1 cellular context compared by ENCODE assay signal in the genomic region with DNA sequence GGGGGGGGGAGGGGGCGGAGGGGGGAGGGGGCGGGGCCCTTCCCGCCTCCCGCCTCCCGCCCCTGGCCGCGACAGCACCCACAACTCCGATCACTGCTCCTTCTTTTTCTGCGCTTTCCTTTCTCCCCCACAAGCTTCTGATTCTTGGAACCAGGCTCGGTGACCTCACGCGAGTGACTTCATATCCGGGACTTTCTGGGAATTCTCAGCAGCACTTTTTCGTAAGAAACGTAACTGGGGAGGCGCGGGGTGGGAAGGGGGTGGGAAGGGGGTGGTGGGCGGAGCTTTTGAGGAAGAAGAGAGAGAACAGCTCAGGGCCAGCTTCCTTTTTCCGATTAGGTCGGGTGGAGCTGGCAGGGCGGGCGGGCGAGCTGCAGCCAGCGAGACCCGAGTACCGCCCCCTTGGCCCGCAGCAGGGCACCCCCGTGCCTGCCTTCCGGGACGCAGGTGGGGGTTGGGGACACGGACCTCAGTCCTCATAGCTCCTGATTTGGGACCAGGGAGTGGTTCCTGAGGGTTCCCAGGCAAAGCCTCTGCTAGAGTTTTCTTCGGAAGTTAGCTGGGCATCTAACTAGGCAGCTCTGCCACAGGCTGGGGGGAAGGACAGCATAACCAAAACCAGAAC.
TF ChIP-seq lines count a peak whose summit lies in the region.

No MANE protein-coding gene starts in this region.

TF ChIP-seq in K562, 482 proteins besides CTCF, POLR2A, EP300 and RAD21 (continued from another document and continues in another):
- TF ChIP-seq RCOR1 (IDR thresholded peaks at IDR 0.05; ENCODE audit: borderline replicate concordance in 1 of 2, low read depth in 2 of 2, low read length in 2 of 2) (peak in 1 of 2 experiments; percentile 72; a peak in 2 of 4 replicates), POLR2B (IDR thresholded peaks at IDR 0.05; ENCODE audit: low read depth, partially characterized antibody) (peak; percentile 71), RBBP5 (IDR thresholded peaks at IDR 0.05; ENCODE audit: borderline replicate concordance, insufficient read depth, low read length, poor library complexity, severe bottlenecking) (peak; percentile 45), STAT5A (IDR thresholded peaks at IDR 0.05; ENCODE audit: borderline replicate concordance, low read length) (peak; percentile 73), STAT5B (CRISPR knock-in tag; IDR thresholded peaks at IDR 0.05) (no peak), CXXC5 (CRISPR knock-in tag; IDR thresholded peaks at IDR 0.05) (peak; percentile 62), RBFOX2 (IDR thresholded peaks at IDR 0.05; ENCODE audit: low read depth, low read length) (peak; percentile 91), CTBP1 (IDR thresholded peaks at IDR 0.05; ENCODE audit: borderline replicate concordance) (peak; percentile 21; the same call in 1 of the 2 replicates), CEBPG (CRISPR knock-in tag; IDR thresholded peaks at IDR 0.05) (no peak), CEBPG (tag; conservative IDR thresholded peaks at IDR 0.05 in 1 of 2, IDR thresholded peaks at IDR 0.05 in 1 of 2) (0 out of 4 replicates have a peak, but pooled peaks of 1 of the 2 experiments have one; percentile 26), DDX20 (tag; IDR thresholded peaks at IDR 0.05; ENCODE audit: low read depth) (no peak), ZFP30 (CRISPR knock-in tag; IDR thresholded peaks at IDR 0.05; ENCODE audit: borderline replicate concordance) (no peak), NFATC3 (IDR thresholded peaks at IDR 0.05) (no peak), PHB2 (IDR thresholded peaks at IDR 0.05; ENCODE audit: low read depth) (no peak), MAZ (CRISPR knock-in tag; conservative IDR thresholded peaks at IDR 0.05 in 1 of 2, IDR thresholded peaks at IDR 0.05 in 1 of 2) (peak; percentile 52 to 55), ARNT (IDR thresholded peaks at IDR 0.05) (no peak), PML (IDR thresholded peaks at IDR 0.05; ENCODE audit: low read length) (peak; percentile 36; the same call in 1 of the 2 replicates), KDM4B (IDR thresholded peaks at IDR 0.05; ENCODE audit: borderline replicate concordance in 2 of 2, low read depth in 1 of 2) (peak in 1 of 2 experiments; percentile 33; a peak in 1 of 4 replicates), ERF (CRISPR knock-in tag; IDR thresholded peaks at IDR 0.05) (0 out of 2 replicates have a peak, but pooled peaks have one; percentile 59), EP400 (IDR thresholded peaks at IDR 0.05) (peak; percentile 28; the same call in 1 of the 2 replicates), GATAD2B (IDR thresholded peaks at IDR 0.05; ENCODE audit: borderline replicate concordance) (peak; percentile 56; the same call in 1 of the 2 replicates), NEUROD1 (IDR thresholded peaks at IDR 0.05; ENCODE audit: borderline replicate concordance, low read depth, low read length, partially characterized antibody) (peak; percentile 21), RFX1 (IDR thresholded peaks at IDR 0.05) (no peak), GATAD2A (IDR thresholded peaks at IDR 0.05) (peak; percentile 83; the same call in 1 of the 2 replicates), TAF1 (IDR thresholded peaks at IDR 0.05; ENCODE audit: control insufficient read depth, extremely low read depth, insufficient read depth, low read length, severe bottlenecking) (peak; percentile 64), SUPT5H (IDR thresholded peaks at IDR 0.05) (peak; percentile 68), RBM14 (IDR thresholded peaks at IDR 0.05; ENCODE audit: borderline replicate concordance, insufficient read depth, low read depth, low read length) (no peak), TEAD1 (CRISPR knock-in tag; IDR thresholded peaks at IDR 0.05) (0 out of 4 replicates have a peak, but pooled peaks of 1 of the 2 experiments have one; percentile 17), KDM1A (IDR thresholded peaks at IDR 0.05) (0 out of 4 replicates have a peak, but pooled peaks of 1 of the 2 experiments have one; percentile 27), CHD4 (IDR thresholded peaks at IDR 0.05; ENCODE audit: insufficient read depth, insufficient replicate concordance, low read depth, low read length, poor library complexity, severe bottlenecking) (no peak), JUN (IDR thresholded peaks at IDR 0.05; ENCODE audit: borderline replicate concordance, low read depth, low read length) (peak; percentile 94), JUN (CRISPR knock-in tag; IDR thresholded peaks at IDR 0.05; ENCODE audit: borderline replicate concordance) (no peak), MYC (IDR thresholded peaks at IDR 0.05; ENCODE audit: low read depth, low read length) (peak; percentile 28; the same call in 1 of the 2 replicates), MYC (CRISPR knock-in tag; IDR thresholded peaks at IDR 0.05; ENCODE audit: borderline replicate concordance, low read depth) (no peak), POLR2AphosphoS2 (IDR thresholded peaks at IDR 0.05; ENCODE audit: low read length) (peak; percentile 45; the same call in 1 of the 2 replicates), ZNF175 (CRISPR knock-in tag; IDR thresholded peaks at IDR 0.05; ENCODE audit: low read depth) (peak; percentile 74; the same call in 1 of the 2 replicates), BACH1 (tag; IDR thresholded peaks at IDR 0.05) (peak; percentile 56; the same call in 1 of the 2 replicates), ZBTB17 (CRISPR knock-in tag; IDR thresholded peaks at IDR 0.05) (0 out of 2 replicates have a peak, but pooled peaks have one; percentile 37), SMARCC2 (IDR thresholded peaks at IDR 0.05; ENCODE audit: low read depth) (no peak), MYNN (IDR thresholded peaks at IDR 0.05) (peak; percentile 73; the same call in 1 of the 2 replicates), MYNN (CRISPR knock-in tag; IDR thresholded peaks at IDR 0.05) (no peak), SIN3A (IDR thresholded peaks at IDR 0.05; ENCODE audit: borderline replicate concordance in 2 of 2, control insufficient read depth in 1 of 2, low read depth in 2 of 2, low read length in 2 of 2) (0 out of 4 replicates have a peak, but pooled peaks of 1 of the 2 experiments have one; percentile 30), ZNF311 (CRISPR knock-in tag; IDR thresholded peaks at IDR 0.05) (0 out of 2 replicates have a peak, but pooled peaks have one; percentile 41), NONO (IDR thresholded peaks at IDR 0.05; ENCODE audit: low read depth in 2 of 2, low read length in 1 of 2) (0 out of 4 replicates have a peak, but pooled peaks of 1 of the 2 experiments have one; percentile 32), SPI1 (IDR thresholded peaks at IDR 0.05; ENCODE audit: borderline replicate concordance, low read depth, low read length) (0 out of 2 replicates have a peak, but pooled peaks have one; percentile 16), ZC3H11A (IDR thresholded peaks at IDR 0.05; ENCODE audit: low read depth, low read length) (peak; percentile 47; the same call in 1 of the 2 replicates), ZSCAN29 (IDR thresholded peaks at IDR 0.05) (no peak), BHLHE40 (IDR thresholded peaks at IDR 0.05; ENCODE audit: low read length) (peak; percentile 79), ZFX (CRISPR knock-in tag; IDR thresholded peaks at IDR 0.05) (peak; percentile 47; the same call in 1 of the 2 replicates)
- TF ChIP-seq, protein P1, sequence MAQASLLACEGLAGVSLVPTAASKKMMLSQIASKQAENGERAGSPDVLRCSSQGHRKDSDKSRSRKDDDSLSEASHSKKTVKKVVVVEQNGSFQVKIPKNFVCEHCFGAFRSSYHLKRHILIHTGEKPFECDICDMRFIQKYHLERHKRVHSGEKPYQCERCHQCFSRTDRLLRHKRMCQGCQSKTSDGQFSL (CRISPR knock-in tag; IDR thresholded peaks at IDR 0.05): no peak
- TF ChIP-seq, protein P1 (tag; IDR thresholded peaks at IDR 0.05): peak in 1 of 2 experiments; percentile 88; a peak in 2 of 4 replicates
- TF ChIP-seq, protein P2, sequence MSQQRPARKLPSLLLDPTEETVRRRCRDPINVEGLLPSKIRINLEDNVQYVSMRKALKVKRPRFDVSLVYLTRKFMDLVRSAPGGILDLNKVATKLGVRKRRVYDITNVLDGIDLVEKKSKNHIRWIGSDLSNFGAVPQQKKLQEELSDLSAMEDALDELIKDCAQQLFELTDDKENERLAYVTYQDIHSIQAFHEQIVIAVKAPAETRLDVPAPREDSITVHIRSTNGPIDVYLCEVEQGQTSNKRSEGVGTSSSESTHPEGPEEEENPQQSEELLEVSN (IDR thresholded peaks at IDR 0.05; ENCODE audit: borderline replicate concordance in 1 of 2, extremely low read depth in 1 of 2, insufficient read depth in 1 of 2, insufficient read length in 1 of 2, low read depth in 1 of 2, low read length in 1 of 2, poor library complexity in 1 of 2, severe bottlenecking in 1 of 2): peak in 1 of 2 experiments; percentile 3
- TF ChIP-seq, protein P3, sequence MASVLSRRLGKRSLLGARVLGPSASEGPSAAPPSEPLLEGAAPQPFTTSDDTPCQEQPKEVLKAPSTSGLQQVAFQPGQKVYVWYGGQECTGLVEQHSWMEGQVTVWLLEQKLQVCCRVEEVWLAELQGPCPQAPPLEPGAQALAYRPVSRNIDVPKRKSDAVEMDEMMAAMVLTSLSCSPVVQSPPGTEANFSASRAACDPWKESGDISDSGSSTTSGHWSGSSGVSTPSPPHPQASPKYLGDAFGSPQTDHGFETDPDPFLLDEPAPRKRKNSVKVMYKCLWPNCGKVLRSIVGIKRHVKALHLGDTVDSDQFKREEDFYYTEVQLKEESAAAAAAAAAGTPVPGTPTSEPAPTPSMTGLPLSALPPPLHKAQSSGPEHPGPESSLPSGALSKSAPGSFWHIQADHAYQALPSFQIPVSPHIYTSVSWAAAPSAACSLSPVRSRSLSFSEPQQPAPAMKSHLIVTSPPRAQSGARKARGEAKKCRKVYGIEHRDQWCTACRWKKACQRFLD (CRISPR knock-in tag; IDR thresholded peaks at IDR 0.05): peak; percentile 68; the same call in 1 of the 2 replicates
- TF ChIP-seq, protein P4, sequence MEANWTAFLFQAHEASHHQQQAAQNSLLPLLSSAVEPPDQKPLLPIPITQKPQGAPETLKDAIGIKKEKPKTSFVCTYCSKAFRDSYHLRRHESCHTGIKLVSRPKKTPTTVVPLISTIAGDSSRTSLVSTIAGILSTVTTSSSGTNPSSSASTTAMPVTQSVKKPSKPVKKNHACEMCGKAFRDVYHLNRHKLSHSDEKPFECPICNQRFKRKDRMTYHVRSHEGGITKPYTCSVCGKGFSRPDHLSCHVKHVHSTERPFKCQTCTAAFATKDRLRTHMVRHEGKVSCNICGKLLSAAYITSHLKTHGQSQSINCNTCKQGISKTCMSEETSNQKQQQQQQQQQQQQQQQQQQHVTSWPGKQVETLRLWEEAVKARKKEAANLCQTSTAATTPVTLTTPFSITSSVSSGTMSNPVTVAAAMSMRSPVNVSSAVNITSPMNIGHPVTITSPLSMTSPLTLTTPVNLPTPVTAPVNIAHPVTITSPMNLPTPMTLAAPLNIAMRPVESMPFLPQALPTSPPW (CRISPR knock-in tag; IDR thresholded peaks at IDR 0.05): peak; percentile 99
- TF ChIP-seq, protein P5, sequence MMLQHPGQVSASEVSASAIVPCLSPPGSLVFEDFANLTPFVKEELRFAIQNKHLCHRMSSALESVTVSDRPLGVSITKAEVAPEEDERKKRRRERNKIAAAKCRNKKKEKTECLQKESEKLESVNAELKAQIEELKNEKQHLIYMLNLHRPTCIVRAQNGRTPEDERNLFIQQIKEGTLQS (IDR thresholded peaks at IDR 0.05): peak; percentile 77; the same call in 1 of the 2 replicates
- TF ChIP-seq, protein P5 (CRISPR knock-in tag; conservative IDR thresholded peaks at IDR 0.05): no peak
- TF ChIP-seq, protein P6, sequence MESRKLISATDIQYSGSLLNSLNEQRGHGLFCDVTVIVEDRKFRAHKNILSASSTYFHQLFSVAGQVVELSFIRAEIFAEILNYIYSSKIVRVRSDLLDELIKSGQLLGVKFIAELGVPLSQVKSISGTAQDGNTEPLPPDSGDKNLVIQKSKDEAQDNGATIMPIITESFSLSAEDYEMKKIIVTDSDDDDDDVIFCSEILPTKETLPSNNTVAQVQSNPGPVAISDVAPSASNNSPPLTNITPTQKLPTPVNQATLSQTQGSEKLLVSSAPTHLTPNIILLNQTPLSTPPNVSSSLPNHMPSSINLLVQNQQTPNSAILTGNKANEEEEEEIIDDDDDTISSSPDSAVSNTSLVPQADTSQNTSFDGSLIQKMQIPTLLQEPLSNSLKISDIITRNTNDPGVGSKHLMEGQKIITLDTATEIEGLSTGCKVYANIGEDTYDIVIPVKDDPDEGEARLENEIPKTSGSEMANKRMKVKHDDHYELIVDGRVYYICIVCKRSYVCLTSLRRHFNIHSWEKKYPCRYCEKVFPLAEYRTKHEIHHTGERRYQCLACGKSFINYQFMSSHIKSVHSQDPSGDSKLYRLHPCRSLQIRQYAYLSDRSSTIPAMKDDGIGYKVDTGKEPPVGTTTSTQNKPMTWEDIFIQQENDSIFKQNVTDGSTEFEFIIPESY (CRISPR knock-in tag; IDR thresholded peaks at IDR 0.05): no peak
- TF ChIP-seq, protein P7, sequence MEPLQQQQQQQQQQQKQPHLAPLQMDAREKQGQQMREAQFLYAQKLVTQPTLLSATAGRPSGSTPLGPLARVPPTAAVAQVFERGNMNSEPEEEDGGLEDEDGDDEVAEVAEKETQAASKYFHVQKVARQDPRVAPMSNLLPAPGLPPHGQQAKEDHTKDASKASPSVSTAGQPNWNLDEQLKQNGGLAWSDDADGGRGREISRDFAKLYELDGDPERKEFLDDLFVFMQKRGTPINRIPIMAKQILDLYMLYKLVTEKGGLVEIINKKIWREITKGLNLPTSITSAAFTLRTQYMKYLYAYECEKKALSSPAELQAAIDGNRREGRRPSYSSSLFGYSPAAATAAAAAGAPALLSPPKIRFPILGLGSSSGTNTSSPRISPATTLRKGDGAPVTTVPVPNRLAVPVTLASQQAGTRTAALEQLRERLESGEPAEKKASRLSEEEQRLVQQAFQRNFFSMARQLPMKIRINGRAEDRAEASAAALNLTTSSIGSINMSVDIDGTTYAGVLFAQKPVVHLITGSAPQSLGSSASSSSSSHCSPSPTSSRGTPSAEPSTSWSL (CRISPR knock-in tag; IDR thresholded peaks at IDR 0.05; ENCODE audit: borderline replicate concordance): 0 out of 2 replicates have a peak, but pooled peaks have one; percentile 46
- TF ChIP-seq, protein P8, sequence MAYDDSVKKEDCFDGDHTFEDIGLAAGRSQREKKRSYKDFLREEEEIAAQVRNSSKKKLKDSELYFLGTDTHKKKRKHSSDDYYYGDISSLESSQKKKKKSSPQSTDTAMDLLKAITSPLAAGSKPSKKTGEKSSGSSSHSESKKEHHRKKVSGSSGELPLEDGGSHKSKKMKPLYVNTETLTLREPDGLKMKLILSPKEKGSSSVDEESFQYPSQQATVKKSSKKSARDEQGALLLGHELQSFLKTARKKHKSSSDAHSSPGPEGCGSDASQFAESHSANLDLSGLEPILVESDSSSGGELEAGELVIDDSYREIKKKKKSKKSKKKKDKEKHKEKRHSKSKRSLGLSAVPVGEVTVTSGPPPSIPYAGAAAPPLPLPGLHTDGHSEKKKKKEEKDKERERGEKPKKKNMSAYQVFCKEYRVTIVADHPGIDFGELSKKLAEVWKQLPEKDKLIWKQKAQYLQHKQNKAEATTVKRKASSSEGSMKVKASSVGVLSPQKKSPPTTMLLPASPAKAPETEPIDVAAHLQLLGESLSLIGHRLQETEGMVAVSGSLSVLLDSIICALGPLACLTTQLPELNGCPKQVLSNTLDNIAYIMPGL (CRISPR knock-in tag; IDR thresholded peaks at IDR 0.05): no peak
